ENCODE assay signal across 1 cellular context in the genomic region with DNA sequence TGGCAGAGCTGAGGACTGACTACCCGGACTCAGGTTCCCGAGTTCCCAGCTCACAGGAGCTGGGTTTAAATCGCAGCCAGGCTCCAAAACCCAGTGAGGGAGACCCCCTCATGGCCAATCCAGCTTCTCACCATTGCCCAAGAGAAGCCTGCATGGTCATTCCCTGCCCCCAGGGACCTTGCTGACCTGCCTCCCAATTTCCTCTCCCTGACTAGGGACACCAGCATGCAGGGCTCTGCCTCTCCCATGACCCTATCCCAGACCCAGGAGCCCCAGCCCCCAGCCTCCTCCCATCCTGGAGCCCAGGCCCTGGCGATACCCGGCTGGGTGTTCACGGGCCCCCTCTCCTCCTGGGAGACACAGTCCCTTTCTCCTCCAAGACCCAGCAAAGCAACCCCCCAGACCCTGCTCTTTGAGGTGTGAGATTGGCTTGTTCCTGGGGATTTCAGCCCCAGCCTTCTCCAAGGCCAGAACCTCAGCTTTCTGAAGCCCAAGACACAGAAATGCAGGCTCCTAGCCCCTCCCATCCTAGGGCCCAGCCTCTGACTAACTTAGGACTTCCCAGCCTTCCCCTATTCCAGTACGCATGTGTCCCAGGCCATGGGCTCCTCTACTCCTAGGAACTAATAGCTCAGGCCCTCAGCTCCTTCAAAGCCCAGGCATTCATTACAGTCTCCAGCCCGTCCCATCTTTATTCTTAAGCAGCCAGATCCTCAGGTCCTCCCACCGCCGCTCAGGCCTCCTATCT.
TF ChIP-seq lines count a peak whose summit lies in the region.

No MANE protein-coding gene starts in this region.

TF ChIP-seq in GM12878, 131 proteins besides CTCF, POLR2A, EP300 and RAD21:
- no peak for TF ChIP-seq RFX5 (IDR thresholded peaks at IDR 0.05; ENCODE audit: low read depth, low read length)
- TF ChIP-seq RB1 (IDR thresholded peaks at IDR 0.05; ENCODE audit: borderline replicate concordance): no peak
- no peak for TF ChIP-seq NFIC (IDR thresholded peaks at IDR 0.05; ENCODE audit: low read depth, low read length)
- TF ChIP-seq, protein P1, sequence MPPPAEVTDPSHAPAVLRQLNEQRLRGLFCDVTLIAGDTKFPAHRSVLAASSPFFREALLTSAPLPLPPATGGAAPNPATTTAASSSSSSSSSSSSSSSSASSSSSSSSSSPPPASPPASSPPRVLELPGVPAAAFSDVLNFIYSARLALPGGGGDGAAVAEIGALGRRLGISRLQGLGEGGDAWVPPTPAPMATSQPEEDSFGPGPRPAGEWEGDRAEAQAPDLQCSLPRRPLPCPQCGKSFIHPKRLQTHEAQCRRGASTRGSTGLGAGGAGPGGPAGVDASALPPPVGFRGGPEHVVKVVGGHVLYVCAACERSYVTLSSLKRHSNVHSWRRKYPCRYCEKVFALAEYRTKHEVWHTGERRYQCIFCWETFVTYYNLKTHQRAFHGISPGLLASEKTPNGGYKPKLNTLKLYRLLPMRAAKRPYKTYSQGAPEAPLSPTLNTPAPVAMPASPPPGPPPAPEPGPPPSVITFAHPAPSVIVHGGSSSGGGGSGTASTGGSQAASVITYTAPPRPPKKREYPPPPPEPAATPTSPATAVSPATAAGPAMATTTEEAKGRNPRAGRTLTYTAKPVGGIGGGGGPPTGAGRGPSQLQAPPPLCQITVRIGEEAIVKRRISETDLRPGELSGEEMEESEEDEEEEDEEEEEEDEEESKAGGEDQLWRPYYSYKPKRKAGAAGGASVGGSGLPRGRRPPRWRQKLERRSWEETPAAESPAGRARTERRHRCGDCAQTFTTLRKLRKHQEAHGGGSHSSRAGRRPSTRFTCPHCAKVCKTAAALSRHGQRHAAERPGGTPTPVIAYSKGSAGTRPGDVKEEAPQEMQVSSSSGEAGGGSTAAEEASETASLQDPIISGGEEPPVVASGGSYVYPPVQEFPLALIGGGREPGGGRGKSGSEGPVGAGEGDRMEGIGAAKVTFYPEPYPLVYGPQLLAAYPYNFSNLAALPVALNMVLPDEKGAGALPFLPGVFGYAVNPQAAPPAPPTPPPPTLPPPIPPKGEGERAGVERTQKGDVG (CRISPR knock-in tag; IDR thresholded peaks at IDR 0.05): no peak
- no peak for TF ChIP-seq RUNX3 (IDR thresholded peaks at IDR 0.05; ENCODE audit: low read length)
- TF ChIP-seq SMC3 (IDR thresholded peaks at IDR 0.05; ENCODE audit: borderline replicate concordance, low read length): no peak
- TF ChIP-seq, protein P2, sequence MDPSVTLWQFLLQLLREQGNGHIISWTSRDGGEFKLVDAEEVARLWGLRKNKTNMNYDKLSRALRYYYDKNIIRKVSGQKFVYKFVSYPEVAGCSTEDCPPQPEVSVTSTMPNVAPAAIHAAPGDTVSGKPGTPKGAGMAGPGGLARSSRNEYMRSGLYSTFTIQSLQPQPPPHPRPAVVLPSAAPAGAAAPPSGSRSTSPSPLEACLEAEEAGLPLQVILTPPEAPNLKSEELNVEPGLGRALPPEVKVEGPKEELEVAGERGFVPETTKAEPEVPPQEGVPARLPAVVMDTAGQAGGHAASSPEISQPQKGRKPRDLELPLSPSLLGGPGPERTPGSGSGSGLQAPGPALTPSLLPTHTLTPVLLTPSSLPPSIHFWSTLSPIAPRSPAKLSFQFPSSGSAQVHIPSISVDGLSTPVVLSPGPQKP (IDR thresholded peaks at IDR 0.05; ENCODE audit: low read depth, low read length): no peak
TF ChIP-seq in GM12878: peak in this region for 0.
